Comparison of ENCODE assay signal across 8 cellular contexts in genomic region chr4:15149234-15149841, GRCh38.
DNase-seq lines count a peak whose midpoint lies in the region; ATAC-seq, FAIRE-seq and TF ChIP-seq lines count a peak whose summit lies in the region.

No MANE protein-coding gene starts in this region.

- TF ChIP-seq CTCF in gastroesophageal sphincter (IDR thresholded peaks at IDR 0.05) (no peak), D721Med (IDR thresholded peaks at IDR 0.05; ENCODE audit: insufficient read depth, missing control alignments) (no peak), uterus (IDR thresholded peaks at IDR 0.05) (no peak)

- H3K4me2 ChIP-seq in BLaER1 treated with 17β-estradiol and CSF1 and Interleukin-3, amounts not matched to agents 10 nM and 100 nM, result peak overlapping the region; percentile 43 to 77 (median 57); a peak in 18 of 22 replicates

- no peak for TF ChIP-seq EP300 in gastroesophageal sphincter (IDR thresholded peaks at IDR 0.05)

- H3K9me3 ChIP-seq in BLaER1 treated with 17β-estradiol and CSF1 and Interleukin-3, amounts not matched to agents 10 nM and 100 nM (replicated peaks in 1 of 11), result no peaks in the 10 kb centered on the region
- H3K9me3 ChIP-seq in gastroesophageal sphincter (no peaks in the 10 kb centered on the region), uterus (no peaks in the 10 kb centered on the region)

- H3K9ac ChIP-seq in BLaER1 treated with 17β-estradiol and CSF1 and Interleukin-3, amounts not matched to agents 10 nM and 100 nM, result peak overlapping the region in 2 of 11 experiments; percentile 8 to 32; a peak in 1 of 22 replicates

- H3K27me3 ChIP-seq in BLaER1 treated with 17β-estradiol and CSF1 and Interleukin-3, amounts not matched to agents 10 nM and 100 nM, result no peaks in the 10 kb centered on the region
- no peaks in the 10 kb centered on the region for H3K27me3 ChIP-seq in gastroesophageal sphincter
- no peaks in the 10 kb centered on the region for H3K27me3 ChIP-seq in uterus

- ATAC-seq in GM21447 (IDR thresholded peaks at IDR 0.05; ENCODE audit: unreplicated experiment), result peak; percentile 71
- peak; percentile 72 for ATAC-seq in HG03565 (IDR thresholded peaks at IDR 0.05; ENCODE audit: unreplicated experiment)
- peak; percentile 12 for ATAC-seq in gastroesophageal sphincter

- no peak for TF ChIP-seq POLR2A in gastroesophageal sphincter (IDR thresholded peaks at IDR 0.05)
- no peak for TF ChIP-seq POLR2A in uterus (IDR thresholded peaks at IDR 0.05)

- no peaks in the 10 kb centered on the region for H4K20me1 ChIP-seq in BLaER1 treated with 17β-estradiol and CSF1 and Interleukin-3, amounts not matched to agents 10 nM and 100 nM

- no peak overlapping the region for H3K4me3 ChIP-seq in BLaER1 treated with 17β-estradiol and CSF1 and Interleukin-3, amounts not matched to agents 10 nM and 100 nM
- H3K4me3 ChIP-seq in gastroesophageal sphincter, result no peak overlapping the region
- no peak overlapping the region for H3K4me3 ChIP-seq in uterus

- DNase-seq in SW480 (ENCODE audit: low spot score) (no peak), D721Med (ENCODE audit: insufficient read length, low spot score) (no peak), uterus (no peak), NCI-H2171 treated with DMSO at 0.1 percent for 48 hours (lab: John Stamatoyannopoulos, UW) (no peak)

- no peak for FAIRE-seq in D721Med (lab: Jason Lieb, UNC)

- WGBS in gastroesophageal sphincter (ENCODE audit: low coverage in 1 of 2), 2 donors, result 25 to 62% methylated on average over 3 to 9 of the region's 10 CpGs

- H3K36me3 ChIP-seq in BLaER1 treated with 17β-estradiol and CSF1 and Interleukin-3, amounts not matched to agents 10 nM and 100 nM, result no peaks in the 10 kb centered on the region
- H3K36me3 ChIP-seq in gastroesophageal sphincter, result no peaks in the 10 kb centered on the region
- no peaks in the 10 kb centered on the region for H3K36me3 ChIP-seq in uterus

- H3K27ac ChIP-seq in BLaER1 treated with 17β-estradiol and CSF1 and Interleukin-3, amounts not matched to agents 10 nM and 100 nM, result peak overlapping the region in 9 of 11 experiments; percentile 18 to 65 (median 48); a peak in 14 of 22 replicates
- H3K27ac ChIP-seq in gastroesophageal sphincter (peak overlapping the region; percentile 46 to 67 (median 58)), uterus (no peak overlapping the region)

- intact Hi-C loops in uterus (cut with DNase I; ENCODE audit: low total_unique reads), result no loop called here

- peaks cover 11 to 22% (median 15%) of the 10 kb centered on the region in 10 experiments for H3K4me1 ChIP-seq in BLaER1 treated with 17β-estradiol and CSF1 and Interleukin-3, amounts not matched to agents 10 nM and 100 nM
- H3K4me1 ChIP-seq in gastroesophageal sphincter (peaks cover 5 to 29% (median 10%) of the 10 kb centered on the region in 3 donors), uterus (peaks cover 0 to 5% of the 10 kb centered on the region in 2 donors)

Comparison
In these comparisons a context has a peak if more than half of its experiments do, and no peak if none do; other contexts are left out.
1. H3K27ac ChIP-seq: peak in BLaER1 treated with 17β-estradiol and CSF1 and Interleukin-3, amounts not matched to agents 10 nM and 100 nM (9 of 11) and gastroesophageal sphincter (4 of 4); none in uterus (0 of 2).
2. ATAC-seq: peak in every context shown above with its lines; median percentile 72 in HG03565; 71 in GM21447; 12 in gastroesophageal sphincter.